In the genomic region with DNA sequence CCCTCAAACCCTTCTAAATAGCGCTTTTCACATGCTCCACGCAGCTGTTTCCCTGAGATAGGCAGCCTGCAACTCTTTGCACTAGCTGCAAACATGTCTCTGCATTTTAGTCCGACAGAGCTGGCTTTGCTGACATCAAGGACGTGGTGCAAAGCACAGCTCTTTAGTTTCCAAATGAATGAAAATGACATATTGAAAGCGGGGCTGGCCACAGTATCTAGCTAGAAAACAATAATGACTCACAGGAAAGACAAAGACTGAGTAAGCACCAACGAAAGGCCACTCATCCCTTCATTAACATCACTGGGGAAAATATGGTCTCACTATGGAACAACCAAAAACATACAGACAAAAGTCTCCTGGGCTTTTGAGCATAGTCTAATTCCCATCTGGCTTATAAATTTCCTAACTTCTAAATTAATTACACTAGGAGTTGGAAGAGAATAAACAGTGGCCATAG, we compare ENCODE assay signal across 9 cellular contexts. TPM values are rescaled to one million over a fixed set of nuclear protein-coding genes. Genes with fewer than 3 reads are reported as not detected.
DNase-seq lines count a peak whose midpoint lies in the region; ATAC-seq and TF ChIP-seq lines count a peak whose summit lies in the region.
"Had no signal": no experiment of that assay in that cellular context is flagged by ENCODE, and none has a peak within 500 bp of the region (broad histone marks: within the 10 kb centered on the region; RNA-seq: fewer than 3 reads in every experiment).

No MANE protein-coding gene starts in this region.

- H3K79me2 ChIP-seq in OCI-LY3 (ENCODE audit: low read length) = no peaks in the 10 kb centered on the region

- peak overlapping the region; percentile 25 for H3K4me2 ChIP-seq in OCI-LY3 (ENCODE audit: low read length)

- intact Hi-C loops in cardiac septum (cut with DNase I) = no loop called here

- ATAC-seq in activated CD4-positive, CD25-positive, alpha-beta regulatory T cell treated with anti-CD3 and anti-CD28 coated beads, Interleukin-2, amount 50 U/mL, for 24 hours = peak; percentile 87 to 89
- ATAC-seq in HG02623 (IDR thresholded peaks at IDR 0.05; ENCODE audit: unreplicated experiment) (peak; percentile 94), upper lobe of left lung (ENCODE audit: low FRiP score in 2 of 2) (no peak)

- H3K27me3 ChIP-seq in OCI-LY3 (ENCODE audit: low read depth, low read length) (no peaks in the 10 kb centered on the region), upper lobe of left lung (no peaks in the 10 kb centered on the region)

- DNase-seq in activated CD4-positive, CD25-positive, alpha-beta regulatory T cell (lab: John Stamatoyannopoulos, UW) = no peak
- DNase-seq in fibroblast of pulmonary artery (ENCODE audit: low read depth) (peak; percentile 67), cardiac septum (ENCODE audit: low spot score) (no peak), upper lobe of left lung (no peak), NCI-H2081 (lab: John Stamatoyannopoulos, UW) (no peak)

- H4K20me1 ChIP-seq in OCI-LY3 (ENCODE audit: insufficient read depth, low read length) = no peaks in the 10 kb centered on the region

- peaks cover 4% of the 10 kb centered on the region for H3K36me3 ChIP-seq in OCI-LY3 (replicated peaks; ENCODE audit: low read depth, low read length)
- H3K36me3 ChIP-seq in upper lobe of left lung = no peaks in the 10 kb centered on the region

- H3K4me1 ChIP-seq in OCI-LY3 (ENCODE audit: low read length) (peaks cover 12% of the 10 kb centered on the region), upper lobe of left lung (peaks cover 0 to 3% (median 0%) of the 10 kb centered on the region in 4 donors)

- H3K4me3 ChIP-seq in OCI-LY3 (ENCODE audit: low read length) = no peak overlapping the region
- H3K4me3 ChIP-seq in fibroblast of pulmonary artery (replicated peaks; ENCODE audit: low read depth, low read length) = no peak overlapping the region
- no peak overlapping the region for H3K4me3 ChIP-seq in upper lobe of left lung
- H3K4me3 ChIP-seq: skin epidermis had no signal

- no peak overlapping the region for H3K27ac ChIP-seq in OCI-LY3 (ENCODE audit: low read length)
- H3K27ac ChIP-seq in upper lobe of left lung = no peak overlapping the region

- H2AFZ ChIP-seq in OCI-LY3 (ENCODE audit: low read depth, low read length) = 0 out of 2 replicates have a peak overlapping the region, but pooled peaks have one; percentile 31

- TF ChIP-seq CTCF in OCI-LY3 (IDR thresholded peaks at IDR 0.05; ENCODE audit: low read depth, low read length) (no peak), fibroblast of pulmonary artery (IDR thresholded peaks at IDR 0.05; ENCODE audit: low read length, missing control alignments) (no peak), upper lobe of left lung (IDR thresholded peaks at IDR 0.05) (no peak)

- TF ChIP-seq POLR2A in upper lobe of left lung (IDR thresholded peaks at IDR 0.05) = no peak

- TF ChIP-seq EP300 in upper lobe of left lung (IDR thresholded peaks at IDR 0.05) = no peak

- 76% methylated on average over 6 of the region's 6 CpGs for WGBS in upper lobe of left lung, 2 donors

- H3K9me3 ChIP-seq in OCI-LY3 (ENCODE audit: insufficient read depth, low read length) (peaks cover 3% of the 10 kb centered on the region; the same call in 1 of the 2 replicates), upper lobe of left lung (peaks cover 0 to 4% (median 0%) of the 10 kb centered on the region in 4 donors)

- no peak overlapping the region for H3K9ac ChIP-seq in OCI-LY3 (ENCODE audit: low read length)

RNA-seq across cellular contexts. Expression of gene ZC3H12C, which starts 15.3 kb away (rescaled TPM):
- total RNA-seq in cardiac septum = 20.0 TPM
- total RNA-seq in upper lobe of left lung = 10 to 100 TPM in 5 of 6 donors, 1 to 10 TPM in 1; 5.5 to 24.5 (median 14.6) TPM

Comparison
In these comparisons a context has a peak if more than half of its experiments do, and no peak if none do; other contexts are left out.
1. ATAC-seq: peak in activated CD4-positive, CD25-positive, alpha-beta regulatory T cell treated with anti-CD3 and anti-CD28 coated beads, Interleukin-2, amount 50 U/mL, for 24 hours (2 of 2) and HG02623 (single experiment); none in upper lobe of left lung (0 of 2).